In the genomic region with DNA sequence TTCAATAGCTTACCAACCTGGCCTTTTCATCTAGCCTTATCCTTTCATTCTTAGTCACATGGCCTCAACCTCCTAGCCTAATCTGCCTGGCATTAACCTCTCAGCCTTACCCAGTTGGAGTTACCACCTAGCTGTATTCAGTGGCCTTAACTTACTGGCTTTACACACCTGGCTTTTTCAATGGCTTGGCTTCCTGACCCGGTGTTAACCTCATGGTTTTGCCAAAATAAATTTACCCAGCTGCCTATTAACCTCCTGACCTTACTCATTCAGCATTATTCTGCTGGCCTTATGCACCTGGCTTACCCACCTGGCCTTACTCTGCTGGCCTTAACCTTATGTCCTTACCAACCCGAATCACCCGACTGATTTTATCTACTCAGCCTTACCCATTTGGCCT, we compare ENCODE assay signal across 16 cellular contexts.
DNase-seq lines count a peak whose midpoint lies in the region; ATAC-seq, FAIRE-seq and TF ChIP-seq lines count a peak whose summit lies in the region.
"Had no signal": no experiment of that assay in that cellular context is flagged by ENCODE, and none has a peak within 500 bp of the region (broad histone marks: within the 10 kb centered on the region; RNA-seq: fewer than 3 reads in every experiment).

No MANE protein-coding gene starts in this region.

- no peak overlapping the region for H3K27ac ChIP-seq in liver (ENCODE audit: low read depth in 1 of 2, low read length in 2 of 2)
- H3K27ac ChIP-seq in HepG2 (ENCODE audit: extremely low read length, insufficient read depth, low read length): no peak overlapping the region
- H3K27ac ChIP-seq in esophagus muscularis mucosa (replicated peaks in 1 of 4): no peak overlapping the region
- no peak overlapping the region for H3K27ac ChIP-seq in stomach
- H3K27ac ChIP-seq in Karpas-422 (ENCODE audit: low read length): no peak overlapping the region
- H3K27ac ChIP-seq: BLaER1 had no signal

- WGBS in liver: 43% methylated on average over 3 of the region's 3 CpGs
- 13% methylated on average over 3 of the region's 3 CpGs for WGBS in HepG2 (ENCODE audit: low lambda C conversion rate)
- WGBS in esophagus muscularis mucosa: 92% methylated on average over 3 of the region's 3 CpGs
- WGBS in stomach, 5 donors: 41 to 77% (median 53%) methylated on average over 3 of the region's 3 CpGs

- TF ChIP-seq POLR2A in HepG2 (IDR thresholded peaks at IDR 0.05; ENCODE audit: insufficient read depth in 1 of 2, low read depth in 2 of 2, low read length in 2 of 2): no peak
- TF ChIP-seq POLR2A in esophagus muscularis mucosa (IDR thresholded peaks at IDR 0.05; ENCODE audit: low read depth): no peak
- TF ChIP-seq POLR2A in stomach (IDR thresholded peaks at IDR 0.05): no peak

- in situ Hi-C loops in HepG2 (cut with HindIII; ENCODE audit: extremely low pct_ligation_motif_present, low pct_unique_long_range_greater_than_20kb): no loop called here

- DNase-seq in HepG2 (ENCODE audit: low spot score): no peak
- peak; percentile 24 for DNase-seq in NCI-H69 (lab: John Stamatoyannopoulos, UW)
- peak; percentile 37 for DNase-seq in esophagus muscularis mucosa (ENCODE audit: extremely low spot score)
- peak; percentile 30 for DNase-seq in stomach
- no peak for DNase-seq in urothelium cell line (ENCODE audit: low spot score)
- DNase-seq in Karpas-422: no peak
- DNase-seq in Kasumi-1 (lab: John Stamatoyannopoulos, UW): no peak
- DNase-seq: 8988T; AML-193; CD4-positive, CD25-positive, alpha-beta regulatory T cell; DMS79 had no signal

- H3K4me1 ChIP-seq in liver (ENCODE audit: control insufficient read depth in 4 of 4, insufficient read depth in 4 of 4, low read length in 3 of 4): no peaks in the 10 kb centered on the region
- no peaks in the 10 kb centered on the region for H3K4me1 ChIP-seq in HepG2 (ENCODE audit: insufficient read depth, low read length)
- no peaks in the 10 kb centered on the region for H3K4me1 ChIP-seq in esophagus muscularis mucosa
- H3K4me1 ChIP-seq in stomach: no peaks in the 10 kb centered on the region
- no peaks in the 10 kb centered on the region for H3K4me1 ChIP-seq in Karpas-422 (ENCODE audit: low read length)
- H3K4me1 ChIP-seq: BLaER1, HAP-1 had no signal

- POLR2A ChIA-PET in HepG2 (lab: Yijun Ruan, JAX): no interaction called here

- ATAC-seq in HepG2: no peak

- H3K9ac ChIP-seq in liver (ENCODE audit: low read depth in 1 of 2, low read length in 2 of 2) (no peak overlapping the region), HepG2 (ENCODE audit: insufficient read depth, low read depth, low read length) (no peak overlapping the region), Karpas-422 (ENCODE audit: low read length) (no peak overlapping the region)
- H3K9ac ChIP-seq: BLaER1 had no signal

- no peaks in the 10 kb centered on the region for H3K9me2 ChIP-seq in Karpas-422 (replicated peaks; ENCODE audit: insufficient read depth, low read length)

- H2AFZ ChIP-seq in HepG2 (ENCODE audit: low read length) (no peak overlapping the region), Karpas-422 (ENCODE audit: low read length) (no peak overlapping the region)

- no peak overlapping the region for H3K4me3 ChIP-seq in liver (ENCODE audit: low read depth in 1 of 3, low read length in 3 of 3)
- no peak overlapping the region for H3K4me3 ChIP-seq in HepG2 (replicated peaks in 1 of 3; ENCODE audit: insufficient read depth in 1 of 3, low read depth in 2 of 3, low read length in 3 of 3)
- no peak overlapping the region for H3K4me3 ChIP-seq in esophagus muscularis mucosa
- H3K4me3 ChIP-seq in stomach: no peak overlapping the region
- H3K4me3 ChIP-seq in Karpas-422 (ENCODE audit: low read length): no peak overlapping the region
- H3K4me3 ChIP-seq: BLaER1, HAP-1 had no signal

- CTCF ChIA-PET in HepG2 (lab: Yijun Ruan, JAX; ENCODE audit: low intra/inter-chr PET ratio, low total read pairs): no interaction called here

- H3K36me3 ChIP-seq in liver (ENCODE audit: control insufficient read depth in 4 of 4, insufficient read depth in 3 of 4, low read depth in 1 of 4, low read length in 3 of 4) (no peaks in the 10 kb centered on the region), HepG2 (replicated peaks in 1 of 2; ENCODE audit: control insufficient read depth in 1 of 2, insufficient read depth in 2 of 2, low read length in 2 of 2) (no peaks in the 10 kb centered on the region), esophagus muscularis mucosa (no peaks in the 10 kb centered on the region), stomach (no peaks in the 10 kb centered on the region), Karpas-422 (ENCODE audit: insufficient read depth, low read length) (no peaks in the 10 kb centered on the region)
- H3K36me3 ChIP-seq: BLaER1, HAP-1 had no signal

- BruUV-seq in HepG2 (replicated peaks; lab: Mats Ljungman, UMichigan): no TSS peak

- H3K4me2 ChIP-seq in HepG2 (ENCODE audit: low read depth, low read length): no peak overlapping the region
- H3K4me2 ChIP-seq in Karpas-422 (ENCODE audit: low read depth, low read length, poor library complexity, severe bottlenecking): no peak overlapping the region
- H3K4me2 ChIP-seq: BLaER1 had no signal

- H3K9me3 ChIP-seq in liver (ENCODE audit: control insufficient read depth in 4 of 4, low read length in 3 of 4) (peaks cover 0 to 2% (median under 1%) of the 10 kb centered on the region in 4 donors), HepG2 (ENCODE audit: low read length) (peaks cover 5% of the 10 kb centered on the region), esophagus muscularis mucosa (peaks cover 0 to 7% (median 0%) of the 10 kb centered on the region in 4 donors), stomach (peaks cover 0 to 5% (median under 1%) of the 10 kb centered on the region in 4 donors), Karpas-422 (ENCODE audit: low read length) (no peaks in the 10 kb centered on the region; the same call in 1 of the 2 replicates)
- H3K9me3 ChIP-seq: HAP-1 had no signal

- H4K20me1 ChIP-seq in HepG2 (ENCODE audit: insufficient read depth, low read length) (no peaks in the 10 kb centered on the region), Karpas-422 (ENCODE audit: insufficient read depth, low read depth, low read length) (no peaks in the 10 kb centered on the region)
- H4K20me1 ChIP-seq: BLaER1 had no signal

- TF ChIP-seq EP300 in HepG2 (IDR thresholded peaks at IDR 0.05; ENCODE audit: low read depth in 2 of 2, low read length in 2 of 2) (no peak), HepG2 (CRISPR knock-in tag; IDR thresholded peaks at IDR 0.05; ENCODE audit: borderline replicate concordance) (no peak), esophagus muscularis mucosa (IDR thresholded peaks at IDR 0.05) (no peak), stomach (IDR thresholded peaks at IDR 0.05) (no peak)

- TF ChIP-seq RAD21 in liver (IDR thresholded peaks at IDR 0.05) (no peak), HepG2 (CRISPR knock-in tag; IDR thresholded peaks at IDR 0.05) (no peak)

- H3K27me3 ChIP-seq in liver (ENCODE audit: control insufficient read depth in 4 of 4, insufficient read depth in 4 of 4, low read length in 3 of 4): no peaks in the 10 kb centered on the region
- peaks cover 0 to 6% of the 10 kb centered on the region in 2 experiments; a peak in 2 of 5 replicates for H3K27me3 ChIP-seq in HepG2 (ENCODE audit: control insufficient read depth in 1 of 2, insufficient read depth in 2 of 2, low read length in 2 of 2)
- H3K27me3 ChIP-seq in esophagus muscularis mucosa: no peaks in the 10 kb centered on the region
- no peaks in the 10 kb centered on the region for H3K27me3 ChIP-seq in stomach
- no peaks in the 10 kb centered on the region for H3K27me3 ChIP-seq in Karpas-422 (ENCODE audit: low read length)
- H3K27me3 ChIP-seq: BLaER1 had no signal

- TF ChIP-seq CTCF in liver (IDR thresholded peaks at IDR 0.05; ENCODE audit: low read depth, low read length, missing input control) (no peak), HepG2 (CRISPR knock-in tag; IDR thresholded peaks at IDR 0.05) (no peak), esophagus muscularis mucosa (IDR thresholded peaks at IDR 0.05) (no peak), stomach (IDR thresholded peaks at IDR 0.05) (no peak)

- intact Hi-C loops in HepG2 (cut with micrococcal nuclease; ENCODE audit: unreplicated experiment): no loop called here
- intact Hi-C loops in esophagus muscularis mucosa (cut with DNase I): no loop called here
- intact Hi-C loops in stomach (cut with DNase I; ENCODE audit: low total_unique reads): no loop called here

- FAIRE-seq in HepG2 (lab: Jason Lieb, UNC) (no peak), urothelium cell line (lab: Jason Lieb, UNC) (no peak)
- FAIRE-seq: GM12891, H1 had no signal

- H3K79me2 ChIP-seq in HepG2 (ENCODE audit: insufficient read depth, low read length) (no peaks in the 10 kb centered on the region), Karpas-422 (ENCODE audit: low read length) (no peaks in the 10 kb centered on the region)

TF ChIP-seq in HepG2, 621 proteins besides CTCF, POLR2A, EP300 and RAD21:
- no peak for TF ChIP-seq EED (CRISPR knock-in tag; IDR thresholded peaks at IDR 0.05)

Comparison
In these comparisons a context has a peak if more than half of its experiments do, and no peak if none do; other contexts are left out.
1. DNase-seq: peak in NCI-H69 (single experiment), esophagus muscularis mucosa (single experiment) and stomach (single experiment); none in HepG2 (single experiment), urothelium cell line (single experiment), Karpas-422 (single experiment) and Kasumi-1 (0 of 2).